In the genomic region with DNA sequence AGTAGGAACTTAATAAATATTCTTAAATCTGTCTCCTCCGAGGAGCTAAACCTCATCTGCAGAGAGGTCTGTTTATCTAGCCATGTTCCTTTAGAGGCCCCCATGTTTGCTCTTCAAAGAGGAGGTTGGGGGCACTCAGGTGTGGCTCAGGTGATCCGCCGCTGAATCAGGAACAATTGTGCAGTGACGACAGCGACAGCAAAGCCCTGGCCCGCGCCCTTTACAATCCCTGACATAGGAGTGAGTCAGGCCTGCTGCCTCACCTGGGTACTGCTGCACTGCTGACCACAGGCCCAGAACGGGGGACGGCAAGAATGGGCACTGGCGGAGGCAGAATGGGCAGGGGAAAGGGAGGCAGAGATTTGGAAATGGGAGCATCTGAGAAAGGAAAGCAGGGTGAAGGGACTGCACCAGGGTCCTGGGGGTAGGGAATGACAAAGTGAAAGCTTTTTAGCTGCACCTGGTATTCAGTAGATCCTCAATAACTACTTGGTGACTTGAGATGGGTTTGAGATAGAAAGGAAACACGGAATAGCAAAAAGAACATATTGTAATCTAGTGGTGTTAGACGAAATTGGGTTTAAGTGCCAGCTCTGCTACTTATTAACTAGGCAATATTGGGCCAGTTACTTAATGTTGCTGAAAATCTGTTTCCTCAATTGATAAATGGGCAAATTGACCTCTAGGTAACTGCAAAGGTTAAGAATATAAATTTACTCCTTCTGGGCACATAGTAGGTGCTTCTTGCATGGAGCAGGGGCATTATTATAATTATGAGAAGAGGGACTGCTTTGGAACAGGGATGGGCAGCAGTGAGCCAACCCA, we compare ENCODE assay signal across 12 cellular contexts. TPM values are rescaled to one million over a fixed set of nuclear protein-coding genes. Genes with fewer than 3 reads are reported as not detected.
A peak's percentile ranks its signal among the peaks of the same experiment; 100 is the strongest.
DNase-seq lines count a peak whose midpoint lies in the region; ATAC-seq and TF ChIP-seq lines count a peak whose summit lies in the region.
"Had no signal": no experiment of that assay in that cellular context is flagged by ENCODE, and none has a peak within 500 bp of the region (broad histone marks: within the 10 kb centered on the region; RNA-seq: fewer than 3 reads in every experiment).

No MANE protein-coding gene starts in this region.

- no peak for DNase-seq in activated naive CD4-positive, alpha-beta T cell treated with anti-CD3 and anti-CD28 coated beads, Interleukin-2, amount 10 ng/mL, durations not matched to agents 7 days and 5 days
- DNase-seq in chondrocyte (ENCODE audit: low spot score) (no peak), mucosa of gallbladder (ENCODE audit: low spot score) (peak; percentile 46), upper lobe of right lung (no peak), HAP-1 (ENCODE audit: low spot score in 2 of 2) (no peak), SJCRH30 (no peak)
- DNase-seq: activated CD8-positive, alpha-beta memory T cell treated with anti-CD3 and anti-CD28 coated beads, Interleukin-2, amount 50 U/mL, for 48 hours; NCI-H82 had no signal

- H3K27me3 Mint-ChIP-seq in activated naive CD4-positive, alpha-beta T cell treated with anti-CD3 and anti-CD28 coated beads, Interleukin-2, amount 50 U/mL, for 24 hours, result no peaks in the 10 kb centered on the region
- H3K27me3 Mint-ChIP-seq in activated naive CD4-positive, alpha-beta T cell treated with anti-CD3 and anti-CD28 coated beads, Interleukin-2, amount 10 ng/mL, durations not matched to agents 7 days and 5 days, result peaks cover 14% of the 10 kb centered on the region
- no peaks in the 10 kb centered on the region for H3K27me3 Mint-ChIP-seq in chondrocyte (ENCODE audit: low read depth)
- H3K27me3 Mint-ChIP-seq: memory B cell; stimulated activated memory B cell treated with anti-CD40 and anti-IgM and Interleukin-4, amounts not matched to agents 10 μg/mL and 1 μg/mL and 100 μg/mL, for 72 hours had no signal

- H3K4me1 ChIP-seq in upper lobe of right lung (peaks cover 46% of the 10 kb centered on the region), HAP-1 (peaks cover 7% of the 10 kb centered on the region), SJCRH30 (peaks cover 22% of the 10 kb centered on the region)

- ATAC-seq in upper lobe of right lung (no peak), HG03139 (IDR thresholded peaks at IDR 0.05; ENCODE audit: unreplicated experiment) (no peak)
- ATAC-seq: stimulated activated memory B cell treated with anti-CD40 and anti-IgM and Interleukin-4, amounts not matched to agents 10 μg/mL and 1 μg/mL and 100 μg/mL, for 72 hours had no signal

- peak overlapping the region; percentile 78 for H3K27ac Mint-ChIP-seq in activated naive CD4-positive, alpha-beta T cell treated with anti-CD3 and anti-CD28 coated beads, Interleukin-2, amount 50 U/mL, for 24 hours
- no peak overlapping the region for H3K27ac Mint-ChIP-seq in activated naive CD4-positive, alpha-beta T cell treated with anti-CD3 and anti-CD28 coated beads, Interleukin-2, amount 10 ng/mL, durations not matched to agents 7 days and 5 days
- H3K27ac Mint-ChIP-seq in chondrocyte (ENCODE audit: unreplicated experiment), result peak overlapping the region; percentile 95
- H3K27ac Mint-ChIP-seq: memory B cell; stimulated activated memory B cell treated with anti-CD40 and anti-IgM and Interleukin-4, amounts not matched to agents 10 μg/mL and 1 μg/mL and 100 μg/mL, for 72 hours had no signal

- H3K27me3 ChIP-seq in upper lobe of right lung, result no peaks in the 10 kb centered on the region
- no peaks in the 10 kb centered on the region for H3K27me3 ChIP-seq in HAP-1 (ENCODE audit: low read depth)
- no peaks in the 10 kb centered on the region for H3K27me3 ChIP-seq in SJCRH30

- no peaks in the 10 kb centered on the region for H3K36me3 ChIP-seq in upper lobe of right lung
- H3K36me3 ChIP-seq in HAP-1 (replicated peaks), result no peaks in the 10 kb centered on the region
- H3K36me3 ChIP-seq in SJCRH30, result no peaks in the 10 kb centered on the region

- TF ChIP-seq CTCF in chondrocyte (IDR thresholded peaks at IDR 0.05) (no peak), upper lobe of right lung (IDR thresholded peaks at IDR 0.05) (no peak)

- H3K4me3 Mint-ChIP-seq in activated naive CD4-positive, alpha-beta T cell treated with anti-CD3 and anti-CD28 coated beads, Interleukin-2, amount 50 U/mL, for 24 hours, result no peak overlapping the region
- H3K4me3 Mint-ChIP-seq in activated naive CD4-positive, alpha-beta T cell treated with anti-CD3 and anti-CD28 coated beads, Interleukin-2, amount 10 ng/mL, durations not matched to agents 7 days and 5 days, result no peak overlapping the region
- H3K4me3 Mint-ChIP-seq in chondrocyte (ENCODE audit: unreplicated experiment), result no peak overlapping the region
- H3K4me3 Mint-ChIP-seq: memory B cell; stimulated activated memory B cell treated with anti-CD40 and anti-IgM and Interleukin-4, amounts not matched to agents 10 μg/mL and 1 μg/mL and 100 μg/mL, for 72 hours had no signal

- peaks cover 44% of the 10 kb centered on the region for H3K4me1 Mint-ChIP-seq in activated naive CD4-positive, alpha-beta T cell treated with anti-CD3 and anti-CD28 coated beads, Interleukin-2, amount 50 U/mL, for 24 hours
- peaks cover 28% of the 10 kb centered on the region for H3K4me1 Mint-ChIP-seq in activated naive CD4-positive, alpha-beta T cell treated with anti-CD3 and anti-CD28 coated beads, Interleukin-2, amount 10 ng/mL, durations not matched to agents 7 days and 5 days
- H3K4me1 Mint-ChIP-seq in chondrocyte (ENCODE audit: low read depth), result peaks cover 81% of the 10 kb centered on the region
- H3K4me1 Mint-ChIP-seq: memory B cell had no signal

- no peak overlapping the region for H3K4me3 ChIP-seq in upper lobe of right lung
- no peak overlapping the region for H3K4me3 ChIP-seq in HAP-1
- no peak overlapping the region for H3K4me3 ChIP-seq in SJCRH30

- H3K36me3 Mint-ChIP-seq in activated naive CD4-positive, alpha-beta T cell treated with anti-CD3 and anti-CD28 coated beads, Interleukin-2, amount 50 U/mL, for 24 hours, result no peaks in the 10 kb centered on the region
- peaks cover 2% of the 10 kb centered on the region for H3K36me3 Mint-ChIP-seq in activated naive CD4-positive, alpha-beta T cell treated with anti-CD3 and anti-CD28 coated beads, Interleukin-2, amount 10 ng/mL, durations not matched to agents 7 days and 5 days
- no peaks in the 10 kb centered on the region for H3K36me3 Mint-ChIP-seq in chondrocyte (ENCODE audit: low read depth)
- H3K36me3 Mint-ChIP-seq: memory B cell; stimulated activated memory B cell treated with anti-CD40 and anti-IgM and Interleukin-4, amounts not matched to agents 10 μg/mL and 1 μg/mL and 100 μg/mL, for 72 hours had no signal

- CTCF ChIA-PET in activated naive CD4-positive, alpha-beta T cell treated with anti-CD3 and anti-CD28 coated beads, Interleukin-2, amount 10 ng/mL, durations not matched to agents 7 days and 5 days (lab: Charles Lee), result no interaction called here

- intact Hi-C loops in upper lobe of right lung (cut with DNase I), result no loop called here

- in situ Hi-C loops in HAP-1 (cut with MboI; ENCODE audit: low sequenced_read_pairs), result loop anchor here (10.0 kb wide), 1 partner anchor 325 kb away; no protein-coding TSS in a partner anchor

- H3K9me3 Mint-ChIP-seq in activated naive CD4-positive, alpha-beta T cell treated with anti-CD3 and anti-CD28 coated beads, Interleukin-2, amount 50 U/mL, for 24 hours, result no peaks in the 10 kb centered on the region
- H3K9me3 Mint-ChIP-seq in activated naive CD4-positive, alpha-beta T cell treated with anti-CD3 and anti-CD28 coated beads, Interleukin-2, amount 10 ng/mL, durations not matched to agents 7 days and 5 days, result no peaks in the 10 kb centered on the region
- no peaks in the 10 kb centered on the region for H3K9me3 Mint-ChIP-seq in chondrocyte (ENCODE audit: low read depth)
- H3K9me3 Mint-ChIP-seq: memory B cell; stimulated activated memory B cell treated with anti-CD40 and anti-IgM and Interleukin-4, amounts not matched to agents 10 μg/mL and 1 μg/mL and 100 μg/mL, for 72 hours had no signal

- H3K9me3 ChIP-seq in upper lobe of right lung, result no peaks in the 10 kb centered on the region
- H3K9me3 ChIP-seq in HAP-1, result no peaks in the 10 kb centered on the region
- no peaks in the 10 kb centered on the region for H3K9me3 ChIP-seq in SJCRH30 (replicated peaks)

- H3K27ac ChIP-seq in upper lobe of right lung (peak overlapping the region; percentile 14), SJCRH30 (no peak overlapping the region)

RNA-seq across cellular contexts. Expression of gene IER3, which starts 5.4 kb away (rescaled TPM):
- total RNA-seq in chondrocyte, result 332 to 354 TPM (median 333 TPM) in 3 replicates
- 61.7 TPM for total RNA-seq in mucosa of gallbladder
- 35.4 TPM for total RNA-seq in upper lobe of right lung
- total RNA-seq in SJCRH30 (2014; rRNA removed; shearing (Covaris generic)), result 19.9 and 22.1 TPM in 2 replicates

RNA-seq across cellular contexts. Expression of gene FLOT1, which starts 7.3 kb away (rescaled TPM):
- total RNA-seq in chondrocyte (66.8 to 72.7 TPM (median 69.1 TPM) in 3 replicates), mucosa of gallbladder (177 TPM), upper lobe of right lung (175 TPM)
- 87.4 and 92.2 TPM in 2 replicates for total RNA-seq in SJCRH30 (2014; rRNA removed; shearing (Covaris generic))

RNA-seq across cellular contexts. Expression of gene TUBB, which starts 29.6 kb away (rescaled TPM):
- total RNA-seq in chondrocyte (681 to 975 TPM (median 692 TPM) in 3 replicates), mucosa of gallbladder (277 TPM), upper lobe of right lung (243 TPM)
- total RNA-seq in SJCRH30 (2014; rRNA removed; shearing (Covaris generic)), result 1,652 and 1,704 TPM in 2 replicates

RNA-seq across cellular contexts. Expression of gene MDC1, which starts 32.7 kb away (rescaled TPM):
- total RNA-seq in chondrocyte (25.5 to 33.5 TPM (median 33.1 TPM) in 3 replicates), mucosa of gallbladder (33.4 TPM), upper lobe of right lung (32.8 TPM)
- 24.6 and 25.0 TPM in 2 replicates for total RNA-seq in SJCRH30 (2014; rRNA removed; shearing (Covaris generic))

RNA-seq across cellular contexts. Expression of gene NRM, which starts 59.0 kb away (rescaled TPM):
- total RNA-seq in chondrocyte, result 18.6 to 26.3 TPM (median 20.0 TPM) in 3 replicates
- total RNA-seq in mucosa of gallbladder, result 7.7 TPM
- 9.5 TPM for total RNA-seq in upper lobe of right lung
- total RNA-seq in SJCRH30 (2014; rRNA removed; shearing (Covaris generic)), result 25.0 and 29.6 TPM in 2 replicates
